ENCODE assay signal across 21 cellular contexts in the genomic region with DNA sequence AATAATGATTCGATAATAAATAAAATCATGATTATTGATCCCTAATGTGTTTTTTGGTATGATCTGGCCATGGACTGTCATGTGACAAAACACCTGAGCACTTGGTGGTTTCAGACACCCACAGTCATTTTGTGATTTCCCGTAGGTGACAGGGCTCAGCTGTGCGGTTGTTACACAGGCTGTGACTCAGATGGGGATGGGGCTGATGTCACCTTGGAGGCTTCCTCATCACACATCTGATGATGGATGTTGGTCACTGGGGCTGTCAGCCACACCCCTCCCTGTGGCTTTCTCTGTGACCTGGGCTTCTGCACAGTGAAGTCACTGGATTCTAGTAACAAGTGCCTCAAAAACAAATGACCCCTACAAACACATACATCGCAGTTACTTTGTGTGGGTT.
DNase-seq lines count a peak whose midpoint lies in the region; ATAC-seq and TF ChIP-seq lines count a peak whose summit lies in the region.
"Had no signal": no experiment of that assay in that cellular context is flagged by ENCODE, and none has a peak within 500 bp of the region (broad histone marks: within the 10 kb centered on the region; RNA-seq: fewer than 3 reads in every experiment).

No MANE protein-coding gene starts in this region.

- TF ChIP-seq CTCF in DOHH2 (IDR thresholded peaks at IDR 0.05; ENCODE audit: low read depth, low read length, poor library complexity, severe bottlenecking), result no peak

- intact Hi-C loops in activated CD4-positive, alpha-beta T cell treated with anti-CD3 and anti-CD28 coated beads for 36 hours (cut with DNase I, micrococcal nuclease), result no loop called here

- peaks cover 19% of the 10 kb centered on the region for H3F3A ChIP-seq in DOHH2 (ENCODE audit: control insufficient read depth, insufficient read depth)

- H3K4me1 Mint-ChIP-seq in activated CD4-positive, alpha-beta T cell treated with anti-CD3 and anti-CD28 coated beads for 36 hours, result no peaks in the 10 kb centered on the region
- H3K4me1 Mint-ChIP-seq in natural killer cell treated with Interleukin-12 subunit alpha and Interleukin-12 subunit beta and Interleukin-15 and Interleukin-18, amount 100 ng/mL, for 72 hours (ENCODE audit: low read depth in 2 of 2), result peaks cover 0 to 6% of the 10 kb centered on the region in 2 donors

- peaks cover 16% of the 10 kb centered on the region for H3K9me3 ChIP-seq in DOHH2 (ENCODE audit: control insufficient read depth, insufficient read depth, low read length)
- H3K9me3 ChIP-seq: A549 had no signal

- peaks cover 27% of the 10 kb centered on the region for H3K9me3 Mint-ChIP-seq in activated CD4-positive, alpha-beta T cell treated with anti-CD3 and anti-CD28 coated beads for 36 hours (ENCODE audit: low read depth)
- peaks cover 9% of the 10 kb centered on the region for H3K9me3 Mint-ChIP-seq in natural killer cell treated with Interleukin-12 subunit alpha and Interleukin-12 subunit beta and Interleukin-15 and Interleukin-18, amount 100 ng/mL, for 72 hours

- no peaks in the 10 kb centered on the region for H3K79me2 ChIP-seq in DOHH2 (ENCODE audit: control insufficient read depth, low read length)

- H3K4me3 Mint-ChIP-seq in activated CD4-positive, alpha-beta T cell treated with anti-CD3 and anti-CD28 coated beads for 36 hours, result no peak overlapping the region
- no peak overlapping the region for H3K4me3 Mint-ChIP-seq in natural killer cell treated with Interleukin-12 subunit alpha and Interleukin-12 subunit beta and Interleukin-15 and Interleukin-18, amount 100 ng/mL, for 72 hours

- H3K9me2 ChIP-seq in DOHH2 (replicated peaks; ENCODE audit: control insufficient read depth, low read length), result no peaks in the 10 kb centered on the region

- no peak overlapping the region for H3K27ac ChIP-seq in DOHH2 (ENCODE audit: low read depth, low read length)
- H3K27ac ChIP-seq: A549, BLaER1, KMS-11, left ventricle myocardium inferior, thoracic aorta had no signal

- H3K36me3 ChIP-seq in DOHH2 (ENCODE audit: control insufficient read depth, low read length), result no peaks in the 10 kb centered on the region
- H3K36me3 ChIP-seq: BLaER1, left ventricle myocardium inferior, thoracic aorta had no signal

- H3K27ac Mint-ChIP-seq in activated CD4-positive, alpha-beta T cell treated with anti-CD3 and anti-CD28 coated beads for 36 hours, result no peak overlapping the region
- peak overlapping the region in 1 of 2 donors; percentile 51 for H3K27ac Mint-ChIP-seq in natural killer cell treated with Interleukin-12 subunit alpha and Interleukin-12 subunit beta and Interleukin-15 and Interleukin-18, amount 100 ng/mL, for 72 hours

- POLR2A ChIA-PET in activated CD4-positive, alpha-beta T cell treated with anti-CD3 and anti-CD28 coated beads for 36 hours (lab: Charles Lee), result no interaction called here

- H3K4me1 ChIP-seq in DOHH2 (ENCODE audit: control insufficient read depth, low read length), result peaks cover 44% of the 10 kb centered on the region
- H3K4me1 ChIP-seq: A549, left ventricle myocardium inferior had no signal

- no peak overlapping the region; the same call in 1 of the 2 replicates for H3K4me3 ChIP-seq in DOHH2 (ENCODE audit: low read length)
- H3K4me3 ChIP-seq: A549, BLaER1, left ventricle myocardium inferior, thoracic aorta had no signal

- H3K36me3 Mint-ChIP-seq in activated CD4-positive, alpha-beta T cell treated with anti-CD3 and anti-CD28 coated beads for 36 hours (ENCODE audit: low read depth), result no peaks in the 10 kb centered on the region
- H3K36me3 Mint-ChIP-seq in natural killer cell treated with Interleukin-12 subunit alpha and Interleukin-12 subunit beta and Interleukin-15 and Interleukin-18, amount 100 ng/mL, for 72 hours, result peaks cover 4% of the 10 kb centered on the region

- DNase-seq in activated CD4-positive, alpha-beta T cell treated with anti-CD3 and anti-CD28 coated beads for 36 hours, result peak; percentile 64
- no peak for DNase-seq in activated CD4-positive, alpha-beta T cell treated with anti-CD3 and anti-CD28 coated beads for 1 hour
- DNase-seq in SW480 (ENCODE audit: low spot score) (peak; percentile 93), DMS153 treated with DMSO at 0.1 percent for 48 hours (lab: John Stamatoyannopoulos, UW; ENCODE audit: unreplicated experiment) (no peak), NCI-H1436 treated with DMSO at 0.1 percent for 48 hours (lab: John Stamatoyannopoulos, UW) (no peak), hippocampal formation (lab: John Stamatoyannopoulos, UW) (no peak)
- peak; percentile 70 for DNase-seq in natural killer cell treated with Interleukin-12 subunit alpha and Interleukin-12 subunit beta and Interleukin-15 and Interleukin-18, amount 100 ng/mL, for 72 hours (ENCODE audit: low spot score)
- DNase-seq: activated CD4-positive, CD25-positive, alpha-beta regulatory T cell treated with anti-CD3 and anti-CD28 coated beads, Interleukin-2, amount 50 U/mL, for 72 hours; cerebellar nuclear complex; effector CD8-positive, alpha-beta T cell; left ventricle myocardium inferior; NCI-H1417; NCI-H526; occipital lobe; retina; T-helper 9 cell had no signal

- H3K27me3 Mint-ChIP-seq in activated CD4-positive, alpha-beta T cell treated with anti-CD3 and anti-CD28 coated beads for 36 hours, result peaks cover 21% of the 10 kb centered on the region
- peaks cover 8 to 10% of the 10 kb centered on the region in 2 donors for H3K27me3 Mint-ChIP-seq in natural killer cell treated with Interleukin-12 subunit alpha and Interleukin-12 subunit beta and Interleukin-15 and Interleukin-18, amount 100 ng/mL, for 72 hours

- no peaks in the 10 kb centered on the region for H4K20me1 ChIP-seq in DOHH2 (ENCODE audit: control insufficient read depth, insufficient read depth, low read depth, low read length)
- H4K20me1 ChIP-seq: BLaER1 had no signal

- peak overlapping the region; percentile 72 for H3K4me2 ChIP-seq in DOHH2 (ENCODE audit: low read length)
- H3K4me2 ChIP-seq: A549, BLaER1, KMS-11 had no signal

- H3K27me3 ChIP-seq in DOHH2 (ENCODE audit: control insufficient read depth, low read length), result peaks cover 2% of the 10 kb centered on the region
- H3K27me3 ChIP-seq: BLaER1 had no signal

- ATAC-seq in activated CD4-positive, alpha-beta T cell treated with anti-CD3 and anti-CD28 coated beads for 36 hours, result peak; percentile 81
- peak; percentile 93 to 95 for ATAC-seq in natural killer cell treated with Interleukin-12 subunit alpha and Interleukin-12 subunit beta and Interleukin-15 and Interleukin-18, amount 100 ng/mL, for 72 hours
- ATAC-seq: A549 had no signal

- CTCF ChIA-PET in activated CD4-positive, alpha-beta T cell treated with anti-CD3 and anti-CD28 coated beads for 36 hours (lab: Charles Lee), result no interaction called here

Comparison
In these comparisons a context has a peak if more than half of its experiments do, and no peak if none do; other contexts are left out.
1. DNase-seq: peak in activated CD4-positive, alpha-beta T cell treated with anti-CD3 and anti-CD28 coated beads for 36 hours (single experiment), SW480 (single experiment) and natural killer cell treated with Interleukin-12 subunit alpha and Interleukin-12 subunit beta and Interleukin-15 and Interleukin-18, amount 100 ng/mL, for 72 hours (single experiment); none in activated CD4-positive, alpha-beta T cell treated with anti-CD3 and anti-CD28 coated beads for 1 hour (single experiment), DMS153 treated with DMSO at 0.1 percent for 48 hours (single experiment), NCI-H1436 treated with DMSO at 0.1 percent for 48 hours (single experiment) and hippocampal formation (0 of 2).